8 cellular contexts compared by ENCODE assay signal in genomic region chr10:103772096-103772845, GRCh38.
DNase-seq lines count a peak whose midpoint lies in the region; ATAC-seq and TF ChIP-seq lines count a peak whose summit lies in the region.

No MANE protein-coding gene starts in this region.

- TF ChIP-seq POLR2A in gastrocnemius medialis (IDR thresholded peaks at IDR 0.05): peak; percentile 53 to 74

- CTCF ChIA-PET in T-cell (lab: Charles Lee): interaction anchor here (0.5 to 1.6 kb wide), 5 partner anchors 14 to 858 kb away, joined by 3 to 4 read pairs (median 3); no protein-coding TSS in a partner anchor

- peaks cover 11% of the 10 kb centered on the region for H3K79me2 ChIP-seq in hepatocyte

- DNase-seq in CMK (ENCODE audit: low read depth): peak; percentile 78
- peak; percentile 73 for DNase-seq in HT-29 (ENCODE audit: low spot score)
- peak in 33 of 34 experiments; percentile 13 to 70 (median 43) for DNase-seq in T-cell
- peak; percentile 89 for DNase-seq in astrocyte of the hippocampus (ENCODE audit: low read depth, low spot score)
- DNase-seq in hepatocyte (ENCODE audit: low spot score): peak; percentile 90
- peak; percentile 76 to 88 for DNase-seq in gastrocnemius medialis
- DNase-seq in GF-D8 (lab: John Stamatoyannopoulos, UW): no peak

- no peaks in the 10 kb centered on the region for H3K27me3 Mint-ChIP-seq in T-cell

- H3K9me3 Mint-ChIP-seq in T-cell: no peaks in the 10 kb centered on the region

- peaks cover 32 to 47% (median 39%) of the 10 kb centered on the region in 3 donors for H3K4me1 Mint-ChIP-seq in T-cell

- peak overlapping the region; percentile 87 to 93 (median 93) for H3K4me3 Mint-ChIP-seq in T-cell

- H3K4me1 ChIP-seq in hepatocyte (ENCODE audit: insufficient read depth): peaks cover 10% of the 10 kb centered on the region
- peaks cover under 1 to 19% of the 10 kb centered on the region in 2 donors for H3K4me1 ChIP-seq in gastrocnemius medialis

- H3K27ac Mint-ChIP-seq in T-cell: peak overlapping the region; percentile 97 to 98

- peak overlapping the region; percentile 3 for H2AFZ ChIP-seq in hepatocyte

- H3K9me3 ChIP-seq in hepatocyte (ENCODE audit: low read depth) (no peaks in the 10 kb centered on the region), gastrocnemius medialis (no peaks in the 10 kb centered on the region)

- no peaks in the 10 kb centered on the region for H4K20me1 ChIP-seq in hepatocyte (ENCODE audit: insufficient read depth, poor library complexity, severe bottlenecking)

- no peaks in the 10 kb centered on the region for H3K36me3 Mint-ChIP-seq in T-cell

- 4% methylated on average over 28 of the region's 28 CpGs for WGBS in hepatocyte (ENCODE audit: low lambda C conversion rate, missing lambda C conversion rate)

- H3K4me2 ChIP-seq in hepatocyte: peak overlapping the region; percentile 69

- TF ChIP-seq CTCF in hepatocyte (IDR thresholded peaks at IDR 0.05; ENCODE audit: poor library complexity): no peak
- no peak for TF ChIP-seq CTCF in gastrocnemius medialis (IDR thresholded peaks at IDR 0.05 in 4 of 5, conservative IDR thresholded peaks at IDR 0.05 in 1 of 5)

- in situ Hi-C loops in gastrocnemius medialis (cut with MboI; ENCODE audit: low sequenced_read_pairs in 4 of 4): no loop called here

- H3K9me2 ChIP-seq in hepatocyte (replicated peaks; ENCODE audit: insufficient read depth): no peaks in the 10 kb centered on the region

- H3K27me3 ChIP-seq in hepatocyte: no peaks in the 10 kb centered on the region
- H3K27me3 ChIP-seq in gastrocnemius medialis: no peaks in the 10 kb centered on the region

- peak overlapping the region; percentile 70 for H3K27ac ChIP-seq in hepatocyte
- peak overlapping the region; percentile 83 to 91 (median 86) for H3K27ac ChIP-seq in gastrocnemius medialis

- H3K4me3 ChIP-seq in hepatocyte: no peak overlapping the region
- H3K4me3 ChIP-seq in gastrocnemius medialis: peak overlapping the region; percentile 31 to 56 (median 54)

- ATAC-seq in GM19452 (IDR thresholded peaks at IDR 0.05; ENCODE audit: unreplicated experiment) (peak; percentile 65), T-cell (replicated peaks in 1 of 4) (peak; percentile 80 to 90 (median 86)), gastrocnemius medialis (peak; percentile 70 to 80)

- no peaks in the 10 kb centered on the region for H3K36me3 ChIP-seq in hepatocyte (replicated peaks; ENCODE audit: insufficient read depth, low read depth)
- no peaks in the 10 kb centered on the region for H3K36me3 ChIP-seq in gastrocnemius medialis

- POLR2A ChIA-PET in T-cell (lab: Charles Lee): interaction anchor here (0.6 kb wide), 3 partner anchors 19 to 396 kb away, joined by 3 to 4 read pairs (median 3); no protein-coding TSS in a partner anchor

- intact Hi-C loops in gastrocnemius medialis (cut with DNase I; ENCODE audit: low total_unique reads): loop anchor here (2.0 kb wide), 2 partner anchors 27 to 69 kb away; no protein-coding TSS in a partner anchor
